In the genomic region with DNA sequence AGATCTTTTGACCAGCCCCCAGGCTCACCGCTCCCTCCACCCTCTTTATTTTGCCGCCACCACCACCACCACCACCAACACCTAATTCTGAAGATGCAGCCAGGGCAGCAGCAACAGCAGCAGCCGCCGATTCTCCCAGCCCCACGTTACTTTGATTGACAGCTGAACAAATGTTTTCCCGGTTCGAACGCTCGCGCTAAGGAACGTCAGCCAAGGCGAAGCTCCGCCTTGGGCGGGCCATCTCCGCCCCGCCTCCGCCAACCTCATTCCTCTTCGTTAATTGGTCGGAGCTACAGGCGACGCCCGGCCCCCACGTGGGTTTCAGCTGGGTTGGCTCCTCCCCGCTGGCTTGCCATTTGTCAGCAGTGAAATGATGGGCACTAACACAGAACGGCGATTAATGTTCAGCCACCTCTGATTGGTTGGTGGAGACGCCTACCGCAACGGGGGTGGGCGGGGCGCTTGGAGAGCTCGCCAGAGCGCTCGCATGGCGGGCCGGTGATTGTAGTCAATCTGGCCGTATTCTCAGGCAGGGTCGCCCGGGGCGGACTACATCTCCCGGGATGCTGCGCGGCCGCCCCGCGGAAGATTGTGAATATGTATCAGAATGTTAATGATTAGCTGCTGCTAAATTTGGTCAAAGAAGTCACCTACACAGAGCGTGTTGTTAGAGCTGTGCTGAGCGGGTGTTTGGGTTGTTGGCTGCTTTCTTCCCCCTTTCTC, we compare ENCODE assay signal across 8 cellular contexts. TPM values are rescaled to one million over a fixed set of nuclear protein-coding genes. Genes with fewer than 3 reads are reported as not detected.
DNase-seq lines count a peak whose midpoint lies in the region; ATAC-seq and TF ChIP-seq lines count a peak whose summit lies in the region.

A gene (plus strand): TSS at position 657 of the 723 bp plus-strand sequence. CDS start 826 bp downstream, outside the sequence.

- H3K18ac ChIP-seq in H9 (ENCODE audit: insufficient read length, low read depth, low read length), result peak within 1 kb of the TSS; percentile 91

- H3K4me3 ChIP-seq in MG63, result peak within 1 kb of the TSS; percentile 65

- WGBS in H9 (ENCODE audit: extremely low coverage, insufficient read length, low lambda C conversion rate), result no CpG with 5 or more reads among the region's 48 CpGs

- H3K4me1 ChIP-seq in ES-I3 (ENCODE audit: insufficient read depth, low read length) (peaks cover 10% of the 10 kb centered on the region), H9 (ENCODE audit: insufficient read depth, low read length) (peaks cover 3% of the 10 kb centered on the region; the same call in 1 of the 2 replicates)

- no peaks in the 10 kb centered on the region for H3K36me3 ChIP-seq in ES-I3 (ENCODE audit: insufficient read depth, low read length)
- no peaks in the 10 kb centered on the region for H3K36me3 ChIP-seq in MG63

- no peak within 1 kb of the TSS for H2BK12ac ChIP-seq in H9 (ENCODE audit: insufficient read length, low read depth, low read length)

- DNase-seq in H9 (peak; percentile 100), MG63 (peak; percentile 98), SIG-M5 (lab: John Stamatoyannopoulos, UW) (peak; percentile 98), activated gamma-delta T cell treated with Interleukin-2 at 50 U/mL for 16 hours (peak; percentile 99), fibroblast of the conjunctiva (ENCODE audit: low read depth) (peak; percentile 100)
- DNase-seq in stimulated activated naive CD8-positive, alpha-beta T cell treated with anti-CD3 and anti-CD28 coated beads, Interleukin-15, Interleukin-2, amounts not matched to agents 100 U/mL and 50 U/mL, for 24 hours, result peak; percentile 99

- peaks cover 7% of the 10 kb centered on the region for H3K27me3 Mint-ChIP-seq in H9 (ENCODE audit: low read depth)
- H3K27me3 Mint-ChIP-seq in nephron (ENCODE audit: low read depth), result peaks cover 14% of the 10 kb centered on the region

- H4K8ac ChIP-seq in H9 (replicated peaks; ENCODE audit: insufficient read length, low read depth, low read length), result no peak within 1 kb of the TSS

- H3K27ac Mint-ChIP-seq in H9 (no peak within 1 kb of the TSS), nephron (no peak within 1 kb of the TSS)

- H3K36me3 Mint-ChIP-seq in H9 (ENCODE audit: insufficient read depth in 1 of 3, low read depth in 3 of 3) (peaks cover 2 to 24% (median 9%) of the 10 kb centered on the region in 3 experiments; a peak in 6 of 7 replicates), nephron (ENCODE audit: low read depth) (peaks cover 9% of the 10 kb centered on the region)

- H2AK5ac ChIP-seq in H9 (ENCODE audit: insufficient read length, low read length), result no peak within 1 kb of the TSS

- H2BK15ac ChIP-seq in H9 (ENCODE audit: low read depth, low read length), result no peak within 1 kb of the TSS

- H4K5ac ChIP-seq in H9 (ENCODE audit: insufficient read length, low read depth, low read length), result no peak within 1 kb of the TSS

- peaks cover 7% of the 10 kb centered on the region; the same call in 1 of the 2 replicates for H3K9me3 ChIP-seq in ES-I3 (ENCODE audit: control insufficient read depth, insufficient read depth, low read length)
- no peaks in the 10 kb centered on the region for H3K9me3 ChIP-seq in H9 (ENCODE audit: control insufficient read depth, low read depth, low read length)
- no peaks in the 10 kb centered on the region for H3K9me3 ChIP-seq in MG63

- H3K4me2 ChIP-seq in H9 (ENCODE audit: insufficient read depth, insufficient read length, low read length), result peak within 1 kb of the TSS; percentile 97

- peak within 1 kb of the TSS; percentile 32 for H2BK5ac ChIP-seq in H9 (ENCODE audit: insufficient read length, low read length)

- no peak within 1 kb of the TSS for H3T11ph ChIP-seq in H9 (ENCODE audit: low read length)

- no peak within 1 kb of the TSS for H3K4ac ChIP-seq in H9 (ENCODE audit: low read depth, low read length)

- H3K27me3 ChIP-seq in H9 (ENCODE audit: insufficient read depth, low read length) (no peaks in the 10 kb centered on the region), MG63 (no peaks in the 10 kb centered on the region)

- no peak within 1 kb of the TSS for H2BK120ac ChIP-seq in H9 (ENCODE audit: low read depth, low read length, poor library complexity, severe bottlenecking)

- H3K79me1 ChIP-seq in H9 (ENCODE audit: insufficient read depth, low read depth, low read length, poor library complexity, severe bottlenecking), result no peaks in the 10 kb centered on the region

- TF ChIP-seq CTCF in H9 (conservative IDR thresholded peaks at IDR 0.05) (no peak), nephron (IDR thresholded peaks at IDR 0.05; ENCODE audit: unreplicated experiment in 3 of 3) (no peak)

- H3K9ac ChIP-seq in ES-I3 (ENCODE audit: low read depth, low read length) (peak within 1 kb of the TSS; percentile 85), H9 (ENCODE audit: extremely low read depth, insufficient read length, low read length) (peak within 1 kb of the TSS; percentile 90)

- H3K23ac ChIP-seq in H9 (ENCODE audit: insufficient read length, low read depth, low read length), result no peak within 1 kb of the TSS

- no peak within 1 kb of the TSS for H3K56ac ChIP-seq in H9 (ENCODE audit: insufficient read length, low read depth, low read length)

- H3K27ac ChIP-seq in H9 (ENCODE audit: insufficient read length, low read depth, low read length), result peak within 1 kb of the TSS; percentile 77

- H2AFZ ChIP-seq in H9 (ENCODE audit: low read length), result no peak within 1 kb of the TSS

- no peaks in the 10 kb centered on the region for H4K20me1 ChIP-seq in H9 (ENCODE audit: control insufficient read depth, insufficient read depth, insufficient read length)

- H3K23me2 ChIP-seq in H9 (ENCODE audit: insufficient read length, low read depth, low read length, poor library complexity, severe bottlenecking), result peaks cover 18% of the 10 kb centered on the region

- H3K14ac ChIP-seq in H9 (ENCODE audit: insufficient read depth, low read length), result peak within 1 kb of the TSS; percentile 90

- peaks cover 3% of the 10 kb centered on the region; the same call in 1 of the 2 replicates for H3K79me2 ChIP-seq in H9 (ENCODE audit: insufficient read depth, low read length)

- peak; percentile 89 for ATAC-seq in stimulated activated naive CD8-positive, alpha-beta T cell treated with anti-CD3 and anti-CD28 coated beads, Interleukin-15, Interleukin-2, amounts not matched to agents 100 U/mL and 50 U/mL, for 24 hours

- H3K4me3 Mint-ChIP-seq in H9 (peak within 1 kb of the TSS; percentile 81 to 89), nephron (peak within 1 kb of the TSS; percentile 78 to 83 (median 82))

- H3K4me1 Mint-ChIP-seq in H9, result peaks cover 23 to 30% of the 10 kb centered on the region in 2 experiments
- peaks cover 34% of the 10 kb centered on the region for H3K4me1 Mint-ChIP-seq in nephron

- H3K9me3 Mint-ChIP-seq in H9 (peaks cover 4% of the 10 kb centered on the region in 2 experiments; a peak in 3 of 5 replicates), nephron (no peaks in the 10 kb centered on the region)

- H4K91ac ChIP-seq in H9 (ENCODE audit: insufficient read length, low read depth, low read length), result no peak within 1 kb of the TSS

- H2BK20ac ChIP-seq in H9 (ENCODE audit: low read depth, low read length, poor library complexity, severe bottlenecking), result no peak within 1 kb of the TSS

RNA-seq across cellular contexts. Expression of the gene that starts here (rescaled TPM):
- total RNA-seq in H9 (2021), result 35.1 and 36.5 TPM in 2 replicates
- total RNA-seq in MG63 (2014; rRNA removed; shearing (Covaris generic); ENCODE audit: low replicate concordance), result 9.6 and 11.4 TPM in 2 replicates

Comparison
In these comparisons a context has a peak if more than half of its experiments do, and no peak if none do; other contexts are left out.
1. Peak in every context shown above with its lines: DNase-seq, ATAC-seq, H3K4me3 ChIP-seq and H3K27ac ChIP-seq.